In the genomic region with DNA sequence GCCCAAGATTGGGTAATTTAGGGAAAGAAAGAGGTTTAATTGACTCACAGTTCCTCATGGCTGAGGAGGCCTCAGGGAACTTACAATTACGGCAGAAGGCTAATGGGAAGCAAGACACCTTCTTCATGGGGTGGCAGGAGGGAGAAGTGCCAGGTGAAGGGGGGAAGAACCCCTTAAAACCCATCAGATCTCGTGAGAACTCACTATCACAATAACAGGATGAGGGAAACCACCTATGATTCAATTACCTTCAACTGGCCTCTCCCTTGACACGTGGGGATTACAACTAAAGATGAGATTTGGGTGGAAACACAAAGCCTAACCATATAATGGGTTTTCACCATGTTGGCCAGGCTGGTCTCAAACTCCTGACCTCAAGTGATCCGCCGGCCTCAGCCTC, we compare ENCODE assay signal across 32 cellular contexts. TPM values are rescaled to one million over a fixed set of nuclear protein-coding genes. Genes with fewer than 3 reads are reported as not detected.
DNase-seq lines count a peak whose midpoint lies in the region; ATAC-seq and TF ChIP-seq lines count a peak whose summit lies in the region.
"Had no signal": no experiment of that assay in that cellular context is flagged by ENCODE, and none has a peak within 500 bp of the region (broad histone marks: within the 10 kb centered on the region; RNA-seq: fewer than 3 reads in every experiment).

No MANE protein-coding gene starts in this region.

- no peak overlapping the region for H2AK5ac ChIP-seq in mesenchymal stem cell (ENCODE audit: low read length, severe bottlenecking)

- H2AFZ ChIP-seq in mesenchymal stem cell (ENCODE audit: low read depth, low read length) = no peak overlapping the region
- H2AFZ ChIP-seq: PC-9 had no signal

- 89% methylated on average over 5 of the region's 5 CpGs for WGBS in mesenchymal stem cell

- H3K4me3 Mint-ChIP-seq in T-helper 1 cell treated with Interleukin-12 subunit alpha and Interleukin-12 subunit beta and Interleukin-4 antibody, amounts not matched to agents 30 μg/mL and 1 μg/mL, for 36 hours = no peak overlapping the region
- H3K4me3 Mint-ChIP-seq: CD14-positive monocyte had no signal

- H3K79me1 ChIP-seq in mesenchymal stem cell (replicated peaks; ENCODE audit: low read length, poor library complexity, severe bottlenecking) = no peaks in the 10 kb centered on the region

- no peak overlapping the region for H4K8ac ChIP-seq in mesenchymal stem cell (ENCODE audit: low read length)

- H3K27me3 ChIP-seq in right atrium auricular region (no peaks in the 10 kb centered on the region), mesenchymal stem cell (ENCODE audit: control insufficient read depth in 1 of 2, insufficient read depth in 1 of 2, low read length in 2 of 2) (no peaks in the 10 kb centered on the region), upper lobe of right lung (no peaks in the 10 kb centered on the region)
- H3K27me3 ChIP-seq: brain microvascular endothelial cell, esophagus squamous epithelium, foreskin keratinocyte, MG63 had no signal

- peak overlapping the region; percentile 73 for H2BK12ac ChIP-seq in mesenchymal stem cell (ENCODE audit: low read length in 2 of 2)

- no peak overlapping the region for H3K9ac ChIP-seq in mesenchymal stem cell (ENCODE audit: low read length)

- H3K4me3 ChIP-seq in right atrium auricular region = no peak overlapping the region
- H3K4me3 ChIP-seq in mesenchymal stem cell (ENCODE audit: insufficient read depth in 1 of 2, low read depth in 1 of 2, low read length in 2 of 2) = no peak overlapping the region
- no peak overlapping the region for H3K4me3 ChIP-seq in upper lobe of right lung
- H3K4me3 ChIP-seq: esophagus squamous epithelium, HAP-1, left ventricle myocardium inferior, MG63, PC-9, prostate gland had no signal

- TF ChIP-seq CTCF in right atrium auricular region (IDR thresholded peaks at IDR 0.05) = no peak
- TF ChIP-seq CTCF in upper lobe of right lung (IDR thresholded peaks at IDR 0.05) = no peak

- no peak overlapping the region for H3K4me2 ChIP-seq in mesenchymal stem cell (ENCODE audit: low read length, poor library complexity, severe bottlenecking)
- H3K4me2 ChIP-seq: PC-9 had no signal

- H3K9me3 ChIP-seq in right atrium auricular region (no peaks in the 10 kb centered on the region), mesenchymal stem cell (ENCODE audit: control insufficient read depth, low read length) (no peaks in the 10 kb centered on the region), upper lobe of right lung (no peaks in the 10 kb centered on the region)
- H3K9me3 ChIP-seq: esophagus squamous epithelium, HAP-1, left ventricle myocardium inferior, MG63, prostate gland had no signal

- H2BK5ac ChIP-seq in mesenchymal stem cell (ENCODE audit: low read depth, low read length, poor library complexity, severe bottlenecking) = no peak overlapping the region

- H3K36me3 Mint-ChIP-seq in T-helper 1 cell treated with Interleukin-12 subunit alpha and Interleukin-12 subunit beta and Interleukin-4 antibody, amounts not matched to agents 30 μg/mL and 1 μg/mL, for 36 hours (ENCODE audit: low read depth) = no peaks in the 10 kb centered on the region
- H3K36me3 Mint-ChIP-seq: CD14-positive monocyte had no signal

- H3K27ac ChIP-seq in right atrium auricular region (no peak overlapping the region), mesenchymal stem cell (ENCODE audit: low read length, poor library complexity, severe bottlenecking) (no peak overlapping the region), upper lobe of right lung (no peak overlapping the region)
- H3K27ac ChIP-seq: brain microvascular endothelial cell, esophagus squamous epithelium, foreskin keratinocyte, left ventricle myocardium inferior, PC-9, prostate gland had no signal

- DNase-seq in T-helper 1 cell = no peak
- DNase-seq in right atrium auricular region (ENCODE audit: low spot score) = peak; percentile 42
- no peak for DNase-seq in Right ventricle myocardium superior
- DNase-seq in mesenchymal stem cell = no peak
- DNase-seq in upper lobe of right lung = no peak
- DNase-seq in NK-92 (lab: John Stamatoyannopoulos, UW; ENCODE audit: unreplicated experiment) = no peak
- DNase-seq in GF-D8 (lab: John Stamatoyannopoulos, UW) = no peak
- DNase-seq: 8988T; activated CD4-positive, alpha-beta T cell treated with anti-CD3 and anti-CD28 coated beads for 48 hours; amygdala; brain microvascular endothelial cell; DMS79 treated with DMSO at 0.1 percent for 48 hours; esophagus squamous epithelium; foreskin keratinocyte; GDM1; islet precursor cell; KG1; left ventricle myocardium inferior; MG63; NCI-H1417 treated with DMSO at 0.1 percent for 48 hours; NCI-H2029 treated with DMSO at 0.1 percent for 48 hours; NCI-H524 treated with DMSO at 0.1 percent for 48 hours; nucleus accumbens; PC-9; stimulated activated CD4-positive, alpha-beta T cell treated with anti-CD3 and anti-CD28 coated beads, Interleukin-2, amount 100 ng/mL, for 48 hours; trophoblast cell had no signal

- intact Hi-C loops in Right ventricle myocardium superior (cut with DNase I) (no loop called here), upper lobe of right lung (cut with DNase I) (no loop called here)

- no peak overlapping the region for H2BK15ac ChIP-seq in mesenchymal stem cell (ENCODE audit: low read depth, poor library complexity, severe bottlenecking)

- H3K36me3 ChIP-seq in right atrium auricular region = no peaks in the 10 kb centered on the region
- H3K36me3 ChIP-seq in mesenchymal stem cell (ENCODE audit: control insufficient read depth in 1 of 2, insufficient read depth in 2 of 2, low read depth in 1 of 2, low read length in 2 of 2) = no peaks in the 10 kb centered on the region
- H3K36me3 ChIP-seq in upper lobe of right lung = no peaks in the 10 kb centered on the region
- H3K36me3 ChIP-seq: brain microvascular endothelial cell, esophagus squamous epithelium, HAP-1, left ventricle myocardium inferior, MG63, prostate gland had no signal

- peak overlapping the region in 1 of 2 experiments; percentile 13 for H3K4ac ChIP-seq in mesenchymal stem cell (ENCODE audit: low read depth in 1 of 2, low read length in 2 of 2)

- H3K4me1 ChIP-seq in right atrium auricular region (peaks cover 0 to 12% of the 10 kb centered on the region in 2 donors), mesenchymal stem cell (ENCODE audit: control insufficient read depth, insufficient read depth, low read depth, low read length) (no peaks in the 10 kb centered on the region), upper lobe of right lung (peaks cover 14% of the 10 kb centered on the region)
- H3K4me1 ChIP-seq: HAP-1, prostate gland had no signal

- H3K4me1 Mint-ChIP-seq in T-helper 1 cell treated with Interleukin-12 subunit alpha and Interleukin-12 subunit beta and Interleukin-4 antibody, amounts not matched to agents 30 μg/mL and 1 μg/mL, for 36 hours (ENCODE audit: low read depth) = peaks cover 11% of the 10 kb centered on the region

- H3K27ac Mint-ChIP-seq in T-helper 1 cell treated with Interleukin-12 subunit alpha and Interleukin-12 subunit beta and Interleukin-4 antibody, amounts not matched to agents 30 μg/mL and 1 μg/mL, for 36 hours = peak overlapping the region; percentile 5

- H3K14ac ChIP-seq in mesenchymal stem cell (ENCODE audit: low read length in 2 of 2) = no peak overlapping the region

- H3K27me3 Mint-ChIP-seq in T-helper 1 cell treated with Interleukin-12 subunit alpha and Interleukin-12 subunit beta and Interleukin-4 antibody, amounts not matched to agents 30 μg/mL and 1 μg/mL, for 36 hours (ENCODE audit: low read depth) = no peaks in the 10 kb centered on the region

- peaks cover 4% of the 10 kb centered on the region for H3K9me3 Mint-ChIP-seq in T-helper 1 cell treated with Interleukin-12 subunit alpha and Interleukin-12 subunit beta and Interleukin-4 antibody, amounts not matched to agents 30 μg/mL and 1 μg/mL, for 36 hours

- no peak overlapping the region for H3K18ac ChIP-seq in mesenchymal stem cell (ENCODE audit: low read depth in 1 of 2, low read length in 2 of 2)

- no peak for ATAC-seq in Right ventricle myocardium superior (ENCODE audit: poor library complexity)
- no peak for ATAC-seq in upper lobe of right lung
- ATAC-seq: foreskin keratinocyte, sciatic nerve, SK-N-SH treated with all-trans-retinoic acid at 6 μM for 48 hours had no signal

- H3K23ac ChIP-seq in mesenchymal stem cell (ENCODE audit: low read length in 2 of 2) = no peak overlapping the region

- H4K91ac ChIP-seq in mesenchymal stem cell (ENCODE audit: low read length) = no peak overlapping the region

- H2BK120ac ChIP-seq in mesenchymal stem cell (ENCODE audit: low read depth, low read length) = no peak overlapping the region

RNA-seq across cellular contexts. Expression of gene PNRC1, which starts 28.8 kb away (rescaled TPM):
- total RNA-seq in right atrium auricular region = 100 to 1,000 TPM; 180 to 201 TPM
- total RNA-seq in Right ventricle myocardium superior = 121 TPM
- polyA plus RNA-seq in mesenchymal stem cell (2013, experiment 1 of 2) = 105 TPM
- polyA plus RNA-seq in mesenchymal stem cell (2013, experiment 2 of 2) = 108 TPM
- total RNA-seq in upper lobe of right lung = 183 TPM
